In the genomic region with DNA sequence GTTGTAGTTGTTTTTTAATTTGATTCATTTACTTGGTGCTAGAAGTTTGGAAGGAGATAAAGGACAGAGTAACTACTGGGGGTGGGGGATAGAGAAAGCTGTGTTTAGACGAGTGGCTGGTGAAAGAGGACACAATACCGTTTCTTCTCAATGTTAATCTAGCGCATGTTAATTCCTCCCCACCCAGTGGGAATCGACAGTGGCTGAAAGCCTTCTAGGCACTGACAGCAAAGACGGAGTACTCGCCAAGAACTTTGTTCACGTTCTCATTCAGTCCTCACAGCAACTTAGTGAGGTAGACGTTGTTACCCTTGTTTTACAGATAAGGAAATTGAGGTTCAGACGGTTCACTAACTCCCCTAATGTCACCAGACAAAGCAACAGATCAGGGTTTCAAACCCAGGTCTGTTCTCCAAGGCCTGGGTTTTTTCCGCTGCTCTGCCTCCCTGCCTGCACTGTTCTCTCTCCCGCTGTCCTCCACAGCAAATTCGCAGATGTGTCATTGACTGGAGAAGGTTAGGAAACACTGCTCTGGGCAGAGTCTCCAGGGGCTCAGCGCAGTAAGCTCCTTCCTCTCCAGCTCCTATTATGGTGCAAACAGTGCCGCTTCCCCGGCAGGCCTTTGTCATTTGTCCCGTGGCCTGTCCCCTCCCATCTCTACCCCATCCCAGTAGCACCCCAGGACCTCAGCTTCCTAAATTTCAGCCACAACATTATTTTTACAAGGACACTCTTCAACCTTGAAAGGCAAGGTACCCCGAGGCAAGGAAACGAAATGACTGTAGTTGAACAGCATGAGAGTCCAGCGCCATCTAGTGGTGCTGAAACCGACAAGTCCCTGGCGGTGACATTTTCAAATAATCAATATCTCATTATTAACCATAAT, we compare ENCODE assay signal across 8 cellular contexts. TPM values are rescaled to one million over a fixed set of nuclear protein-coding genes. Genes with fewer than 3 reads are reported as not detected.
DNase-seq lines count a peak whose midpoint lies in the region; ATAC-seq and FAIRE-seq lines count a peak whose summit lies in the region.

No MANE protein-coding gene starts in this region.

- no peak overlapping the region for H2BK120ac ChIP-seq in neuronal stem cell (ENCODE audit: low read depth, low read length)

- H3K9ac ChIP-seq in neuronal stem cell (ENCODE audit: low read depth, low read length, poor library complexity) (no peak overlapping the region), subcutaneous abdominal adipose tissue (ENCODE audit: low read length in 5 of 5) (peak overlapping the region; percentile 38 to 66 (median 49))

- H3K4me2 ChIP-seq in neuronal stem cell (ENCODE audit: insufficient read depth, low read length, poor library complexity, severe bottlenecking): peak overlapping the region; percentile 75

- no peaks in the 10 kb centered on the region for H3K9me3 ChIP-seq in neuronal stem cell (replicated peaks in 1 of 2; ENCODE audit: control insufficient read depth in 2 of 2, insufficient read depth in 1 of 2, low read depth in 1 of 2, low read length in 2 of 2)
- no peaks in the 10 kb centered on the region for H3K9me3 ChIP-seq in subcutaneous abdominal adipose tissue (ENCODE audit: control insufficient read depth in 5 of 5, low read length in 5 of 5)

- no peak overlapping the region for H3K4ac ChIP-seq in neuronal stem cell (ENCODE audit: low read length)

- H3K27me3 ChIP-seq in neuronal stem cell (ENCODE audit: control insufficient read depth in 3 of 3, insufficient read depth in 3 of 3, low read depth in 1 of 3, low read length in 3 of 3) (no peaks in the 10 kb centered on the region), subcutaneous abdominal adipose tissue (ENCODE audit: control insufficient read depth in 5 of 5, insufficient read depth in 4 of 5, low read length in 5 of 5) (no peaks in the 10 kb centered on the region)

- DNase-seq in M059J (ENCODE audit: low read depth) (peak; percentile 79), SIG-M5 treated with dmso at 0.1 percent for 504 hours (lab: John Stamatoyannopoulos, UW; ENCODE audit: unreplicated experiment) (peak; percentile 97), glomerular visceral epithelial cell (ENCODE audit: extremely low spot score) (peak; percentile 54), neuronal stem cell (ENCODE audit: low spot score) (peak; percentile 69)
- DNase-seq in activated naive CD4-positive, alpha-beta T cell treated with Interleukin-2 at 50 U/mL for 16 hours: peak; percentile 72

- no peak overlapping the region for H4K91ac ChIP-seq in neuronal stem cell (ENCODE audit: low read depth, low read length, poor library complexity)

- H3K14ac ChIP-seq in neuronal stem cell (ENCODE audit: low read length): no peak overlapping the region

- no peak overlapping the region for H4K8ac ChIP-seq in neuronal stem cell (ENCODE audit: low read depth, low read length)

- H2BK12ac ChIP-seq in neuronal stem cell (ENCODE audit: low read length): no peak overlapping the region

- no peaks in the 10 kb centered on the region for H3K79me1 ChIP-seq in neuronal stem cell (ENCODE audit: low read depth, low read length)

- H2BK5ac ChIP-seq in neuronal stem cell (ENCODE audit: low read length): no peak overlapping the region

- no peak overlapping the region for H2AK5ac ChIP-seq in neuronal stem cell (ENCODE audit: low read depth, low read length)

- peaks cover 9 to 13% of the 10 kb centered on the region in 2 donors for H3K4me1 ChIP-seq in neuronal stem cell (ENCODE audit: control insufficient read depth in 2 of 2, insufficient read depth in 1 of 2, low read depth in 1 of 2, low read length in 2 of 2)
- peaks cover 0 to 30% (median 16%) of the 10 kb centered on the region in 5 donors for H3K4me1 ChIP-seq in subcutaneous abdominal adipose tissue (ENCODE audit: control insufficient read depth in 5 of 5, insufficient read depth in 5 of 5, low read length in 5 of 5)

- H3K18ac ChIP-seq in neuronal stem cell (ENCODE audit: low read length): no peak overlapping the region

- H2BK15ac ChIP-seq in neuronal stem cell (ENCODE audit: low read length): no peak overlapping the region

- peak overlapping the region; percentile 2 for H3K27ac ChIP-seq in neuronal stem cell (replicated peaks; ENCODE audit: low read length)
- peak overlapping the region; percentile 38 for H3K27ac ChIP-seq in subcutaneous abdominal adipose tissue (ENCODE audit: low read depth, low read length)

- H2AFZ ChIP-seq in neuronal stem cell (ENCODE audit: low read length): peak overlapping the region; percentile 86

- peak overlapping the region; percentile 39 to 60 for H3K4me3 ChIP-seq in neuronal stem cell (ENCODE audit: low read length in 2 of 2)
- peak overlapping the region; percentile 52 to 81 (median 71) for H3K4me3 ChIP-seq in subcutaneous abdominal adipose tissue (ENCODE audit: low read depth in 1 of 5, low read length in 5 of 5)

- peak; percentile 71 for FAIRE-seq in G401.6 (lab: Jason Lieb, UNC)

- ATAC-seq in GM18498 (IDR thresholded peaks at IDR 0.05; ENCODE audit: unreplicated experiment): no peak

- peaks cover 0 to 12% of the 10 kb centered on the region in 2 donors for H3K36me3 ChIP-seq in neuronal stem cell (replicated peaks in 1 of 2; ENCODE audit: control insufficient read depth in 2 of 2, insufficient read depth in 2 of 2, low read length in 2 of 2)
- H3K36me3 ChIP-seq in subcutaneous abdominal adipose tissue (ENCODE audit: control insufficient read depth in 5 of 5, insufficient read depth in 5 of 5, low read length in 5 of 5): peaks cover 0 to 7% (median 4%) of the 10 kb centered on the region in 5 donors

- H3K23ac ChIP-seq in neuronal stem cell (ENCODE audit: low read depth, low read length, poor library complexity): no peak overlapping the region

- no CpG with 5 or more reads among the region's 21 CpGs for WGBS in neuronal stem cell (ENCODE audit: extremely low coverage in 2 of 2, insufficient read length in 2 of 2, insufficient replicate concordance in 1 of 2), 2 donors

RNA-seq across cellular contexts. Expression of gene MRPS23, which starts 16.9 kb away (rescaled TPM):
- total RNA-seq in M059J (2014; rRNA removed; shearing (Covaris generic)): 25.8 and 31.8 TPM in 2 replicates
- 21.6 TPM for polyA plus RNA-seq in neuronal stem cell (2013, experiment 1 of 2)
- polyA plus RNA-seq in neuronal stem cell (2013, experiment 2 of 2): 19.9 TPM
